Comparison of ENCODE assay signal across 13 cellular contexts in genomic region chr19:3575949-3576673, GRCh38. TPM values are rescaled to one million over a fixed set of nuclear protein-coding genes. Genes with fewer than 3 reads are reported as not detected.
DNase-seq lines count a peak whose midpoint lies in the region; TF ChIP-seq lines count a peak whose summit lies in the region.
"Had no signal": no experiment of that assay in that cellular context is flagged by ENCODE, and none has a peak within 500 bp of the region (broad histone marks: within the 10 kb centered on the region; RNA-seq: fewer than 3 reads in every experiment).

No MANE protein-coding gene starts in this region.

- no peak overlapping the region for H2AFZ ChIP-seq in Karpas-422 (ENCODE audit: low read length)

- H3K27me3 Mint-ChIP-seq in endodermal cell (ENCODE audit: insufficient read depth) (peaks cover 25% of the 10 kb centered on the region), type B pancreatic cell (peaks cover 18% of the 10 kb centered on the region), chondrocyte (ENCODE audit: low read depth) (no peaks in the 10 kb centered on the region)
- H3K27me3 Mint-ChIP-seq in activated T-helper 1 cell treated with anti-CD3 and anti-CD28 coated beads, Interleukin-12 subunit alpha, Interleukin-12 subunit beta, Interleukin-2, Interleukin-4 antibody, amounts not matched to agents 30 ng/mL and 10 ng/mL and 1 ng/mL, durations not matched to agents 14 hours and 24 hours and 36 hours (ENCODE audit: insufficient read depth), result peaks cover 2% of the 10 kb centered on the region
- H3K27me3 Mint-ChIP-seq: naive B cell; stimulated activated naive CD8-positive, alpha-beta T cell treated with anti-CD3 and anti-CD28 coated beads, Interleukin-15, amount 100 ng/mL, for 72 hours had no signal

- H3K36me3 ChIP-seq in Karpas-422 (ENCODE audit: insufficient read depth, low read length) (peaks cover 10% of the 10 kb centered on the region; the same call in 1 of the 2 replicates), endodermal cell (ENCODE audit: control insufficient read depth, insufficient read depth, low read length) (peaks cover 8% of the 10 kb centered on the region), muscle layer of colon (ENCODE audit: insufficient read depth, low read length) (no peaks in the 10 kb centered on the region)
- H3K36me3 ChIP-seq: breast epithelium had no signal

- H3K4me1 ChIP-seq in Karpas-422 (ENCODE audit: low read length) (peaks cover 10% of the 10 kb centered on the region), endodermal cell (ENCODE audit: control insufficient read depth, insufficient read depth, low read length) (no peaks in the 10 kb centered on the region), muscle layer of colon (ENCODE audit: insufficient read depth, low read length) (peaks cover 27% of the 10 kb centered on the region)
- H3K4me1 ChIP-seq: breast epithelium, foreskin keratinocyte had no signal

- H3K4me3 Mint-ChIP-seq in endodermal cell (peak overlapping the region; percentile 59), type B pancreatic cell (peak overlapping the region; percentile 81), chondrocyte (ENCODE audit: unreplicated experiment) (no peak overlapping the region)
- no peak overlapping the region for H3K4me3 Mint-ChIP-seq in activated T-helper 1 cell treated with anti-CD3 and anti-CD28 coated beads, Interleukin-12 subunit alpha, Interleukin-12 subunit beta, Interleukin-2, Interleukin-4 antibody, amounts not matched to agents 30 ng/mL and 10 ng/mL and 1 ng/mL, durations not matched to agents 14 hours and 24 hours and 36 hours
- H3K4me3 Mint-ChIP-seq: stimulated activated naive CD8-positive, alpha-beta T cell treated with anti-CD3 and anti-CD28 coated beads, Interleukin-15, amount 100 ng/mL, for 72 hours had no signal

- H3K9ac ChIP-seq in Karpas-422 (ENCODE audit: low read length) (no peak overlapping the region), endodermal cell (ENCODE audit: extremely low read depth, low read length, poor library complexity, severe bottlenecking) (no peak overlapping the region), muscle layer of colon (ENCODE audit: low read length) (peak overlapping the region; percentile 44)

- WGBS in endodermal cell (ENCODE audit: insufficient coverage in 1 of 2, insufficient read length in 1 of 2), 2 experiments, result 70 to 73% methylated on average over 14 to 29 of the region's 29 CpGs

- peaks cover 13% of the 10 kb centered on the region for H3K79me2 ChIP-seq in Karpas-422 (ENCODE audit: low read length)

- no peaks in the 10 kb centered on the region for H3K9me3 Mint-ChIP-seq in endodermal cell
- no peaks in the 10 kb centered on the region for H3K9me3 Mint-ChIP-seq in type B pancreatic cell
- H3K9me3 Mint-ChIP-seq in chondrocyte (ENCODE audit: low read depth), result no peaks in the 10 kb centered on the region
- H3K9me3 Mint-ChIP-seq in activated T-helper 1 cell treated with anti-CD3 and anti-CD28 coated beads, Interleukin-12 subunit alpha, Interleukin-12 subunit beta, Interleukin-2, Interleukin-4 antibody, amounts not matched to agents 30 ng/mL and 10 ng/mL and 1 ng/mL, durations not matched to agents 14 hours and 24 hours and 36 hours, result no peaks in the 10 kb centered on the region
- H3K9me3 Mint-ChIP-seq: naive B cell; stimulated activated naive CD8-positive, alpha-beta T cell treated with anti-CD3 and anti-CD28 coated beads, Interleukin-15, amount 100 ng/mL, for 72 hours had no signal

- H3K9me3 ChIP-seq in Karpas-422 (ENCODE audit: low read length), result no peaks in the 10 kb centered on the region
- H3K9me3 ChIP-seq in endodermal cell (ENCODE audit: control insufficient read depth, low read length), result no peaks in the 10 kb centered on the region
- H3K9me3 ChIP-seq in muscle layer of colon (ENCODE audit: low read length), result no peaks in the 10 kb centered on the region
- H3K9me3 ChIP-seq: breast epithelium had no signal

- peak; percentile 40 for DNase-seq in Karpas-422
- no peak for DNase-seq in endodermal cell
- DNase-seq in type B pancreatic cell (ENCODE audit: extremely low spot score, unreplicated experiment), result no peak
- DNase-seq in SK-N-DZ (ENCODE audit: low spot score), result no peak
- no peak for DNase-seq in chondrocyte (ENCODE audit: low spot score)
- DNase-seq in activated T-helper 1 cell treated with anti-CD3 and anti-CD28 coated beads, Interleukin-12 subunit alpha, Interleukin-12 subunit beta, Interleukin-2, Interleukin-4 antibody, amounts not matched to agents 30 ng/mL and 10 ng/mL and 1 ng/mL, durations not matched to agents 14 hours and 24 hours and 36 hours (ENCODE audit: low spot score), result no peak
- DNase-seq: naive B cell; NCI-H2081 treated with DMSO at 0.1 percent for 48 hours; PC-3; stimulated activated naive CD8-positive, alpha-beta T cell treated with anti-CD3 and anti-CD28 coated beads, Interleukin-15, amount 100 ng/mL, for 72 hours had no signal

- no peaks in the 10 kb centered on the region for H3K9me2 ChIP-seq in Karpas-422 (replicated peaks; ENCODE audit: insufficient read depth, low read length)

- H4K20me1 ChIP-seq in Karpas-422 (ENCODE audit: insufficient read depth, low read depth, low read length), result peaks cover 7% of the 10 kb centered on the region; the same call in 1 of the 2 replicates

- H3K27ac Mint-ChIP-seq in endodermal cell (no peak overlapping the region), type B pancreatic cell (no peak overlapping the region), chondrocyte (ENCODE audit: unreplicated experiment) (no peak overlapping the region)
- no peak overlapping the region for H3K27ac Mint-ChIP-seq in activated T-helper 1 cell treated with anti-CD3 and anti-CD28 coated beads, Interleukin-12 subunit alpha, Interleukin-12 subunit beta, Interleukin-2, Interleukin-4 antibody, amounts not matched to agents 30 ng/mL and 10 ng/mL and 1 ng/mL, durations not matched to agents 14 hours and 24 hours and 36 hours
- H3K27ac Mint-ChIP-seq: stimulated activated naive CD8-positive, alpha-beta T cell treated with anti-CD3 and anti-CD28 coated beads, Interleukin-15, amount 100 ng/mL, for 72 hours had no signal

- H3K4me1 Mint-ChIP-seq in endodermal cell, result peaks cover 10% of the 10 kb centered on the region
- peaks cover 16% of the 10 kb centered on the region for H3K4me1 Mint-ChIP-seq in type B pancreatic cell (ENCODE audit: unreplicated experiment)
- H3K4me1 Mint-ChIP-seq in chondrocyte (ENCODE audit: low read depth), result peaks cover 34% of the 10 kb centered on the region
- no peaks in the 10 kb centered on the region for H3K4me1 Mint-ChIP-seq in activated T-helper 1 cell treated with anti-CD3 and anti-CD28 coated beads, Interleukin-12 subunit alpha, Interleukin-12 subunit beta, Interleukin-2, Interleukin-4 antibody, amounts not matched to agents 30 ng/mL and 10 ng/mL and 1 ng/mL, durations not matched to agents 14 hours and 24 hours and 36 hours (ENCODE audit: low read depth)

- H3K4me3 ChIP-seq in Karpas-422 (ENCODE audit: low read length) (no peak overlapping the region), endodermal cell (ENCODE audit: low read length) (peak overlapping the region; percentile 76), muscle layer of colon (ENCODE audit: low read depth in 1 of 2, low read length in 2 of 2) (peak overlapping the region; percentile 14 to 74)

- H3K27ac ChIP-seq in Karpas-422 (ENCODE audit: low read length) (no peak overlapping the region), endodermal cell (ENCODE audit: low read depth, low read length) (no peak overlapping the region), muscle layer of colon (ENCODE audit: low read depth, low read length) (peak overlapping the region; percentile 73)
- H3K27ac ChIP-seq: breast epithelium, foreskin keratinocyte had no signal

- H3K36me3 Mint-ChIP-seq in endodermal cell (ENCODE audit: low read depth), result peaks cover 12% of the 10 kb centered on the region
- H3K36me3 Mint-ChIP-seq in type B pancreatic cell, result peaks cover 7% of the 10 kb centered on the region
- peaks cover 6% of the 10 kb centered on the region for H3K36me3 Mint-ChIP-seq in chondrocyte (ENCODE audit: low read depth)
- H3K36me3 Mint-ChIP-seq in activated T-helper 1 cell treated with anti-CD3 and anti-CD28 coated beads, Interleukin-12 subunit alpha, Interleukin-12 subunit beta, Interleukin-2, Interleukin-4 antibody, amounts not matched to agents 30 ng/mL and 10 ng/mL and 1 ng/mL, durations not matched to agents 14 hours and 24 hours and 36 hours (ENCODE audit: low read depth), result peaks cover 9% of the 10 kb centered on the region

- no peak overlapping the region for H3K4me2 ChIP-seq in Karpas-422 (ENCODE audit: low read depth, low read length, poor library complexity, severe bottlenecking)

- H3K27me3 ChIP-seq in Karpas-422 (ENCODE audit: low read length) (no peaks in the 10 kb centered on the region), endodermal cell (ENCODE audit: control insufficient read depth, insufficient read depth, low read length, poor library complexity, severe bottlenecking) (peaks cover 8% of the 10 kb centered on the region), muscle layer of colon (ENCODE audit: control insufficient read depth in 1 of 2, insufficient read depth in 2 of 2, low read length in 2 of 2) (no peaks in the 10 kb centered on the region)
- H3K27me3 ChIP-seq: breast epithelium, foreskin keratinocyte had no signal

- intact Hi-C loops in activated T-helper 1 cell treated with anti-CD3 and anti-CD28 coated beads, Interleukin-12 subunit alpha, Interleukin-12 subunit beta, Interleukin-2, Interleukin-4 antibody, amounts not matched to agents 30 ng/mL and 10 ng/mL and 1 ng/mL, durations not matched to agents 14 hours and 24 hours and 36 hours (cut with micrococcal nuclease), result no loop called here

- TF ChIP-seq CTCF in endodermal cell (conservative IDR thresholded peaks at IDR 0.05), result no peak
- no peak for TF ChIP-seq CTCF in type B pancreatic cell (conservative IDR thresholded peaks at IDR 0.05)
- TF ChIP-seq CTCF in chondrocyte (IDR thresholded peaks at IDR 0.05), result no peak

RNA-seq across cellular contexts. Expression of gene HMG20B, which starts 3.4 kb away (rescaled TPM):
- total RNA-seq in Karpas-422 (2014; rRNA removed; shearing (Covaris generic); ENCODE audit: low replicate concordance), result 53.7 and 127 TPM in 2 replicates
- total RNA-seq in endodermal cell, result 100 to 1,000 TPM in 1 of 2 donors, 10 to 100 TPM in 1; 80.7 to 102 TPM
- 80.6 TPM for polyA plus RNA-seq in endodermal cell (2013, experiment 1 of 2)
- 89.1 TPM for polyA plus RNA-seq in endodermal cell (2013, experiment 2 of 2)
- 60.1 and 78.3 TPM in 2 replicates for total RNA-seq in type B pancreatic cell (ENCODE audit: low replicate concordance)
- polyA plus RNA-seq in SK-N-DZ (2014; cell fraction: cytosol; rRNA removed), result 45.9 and 49.0 TPM in 2 replicates
- polyA plus RNA-seq in SK-N-DZ (2014; cell fraction: nucleus; rRNA removed), result 102 and 113 TPM in 2 replicates
- total RNA-seq in chondrocyte, result 60.9 to 69.3 TPM (median 68.2 TPM) in 3 replicates
- 56.4 and 63.0 TPM in 2 replicates for total RNA-seq in activated T-helper 1 cell treated with anti-CD3 and anti-CD28 coated beads, Interleukin-12 subunit alpha, Interleukin-12 subunit beta, Interleukin-2, Interleukin-4 antibody, amounts not matched to agents 30 ng/mL and 10 ng/mL and 1 ng/mL, durations not matched to agents 14 hours and 24 hours and 36 hours

RNA-seq across cellular contexts. Expression of gene GIPC3, which starts 9.2 kb away (rescaled TPM):
- total RNA-seq in Karpas-422 (2014; rRNA removed; shearing (Covaris generic); ENCODE audit: low replicate concordance), result not detected in 2 replicates
- total RNA-seq in endodermal cell (1 to 10 TPM in 1 of 2 donors, under 1 TPM in 1; 0.93 to 1.5 TPM), type B pancreatic cell (ENCODE audit: low replicate concordance) (0.07 TPM in 1 of 2 replicates, not detected in the other), chondrocyte (0.15 to 3.3 TPM (median 2.2 TPM) in 3 replicates)
- polyA plus RNA-seq in endodermal cell (2013, experiment 1 of 2), result 0.32 TPM
- 0.33 TPM for polyA plus RNA-seq in endodermal cell (2013, experiment 2 of 2)
- 0.03 and 0.08 TPM in 2 replicates for polyA plus RNA-seq in SK-N-DZ (2014; cell fraction: cytosol; rRNA removed)
- polyA plus RNA-seq in SK-N-DZ (2014; cell fraction: nucleus; rRNA removed), result not detected in 2 replicates
- total RNA-seq in activated T-helper 1 cell treated with anti-CD3 and anti-CD28 coated beads, Interleukin-12 subunit alpha, Interleukin-12 subunit beta, Interleukin-2, Interleukin-4 antibody, amounts not matched to agents 30 ng/mL and 10 ng/mL and 1 ng/mL, durations not matched to agents 14 hours and 24 hours and 36 hours, result 0.31 and 0.39 TPM in 2 replicates
- total RNA-seq: foreskin keratinocyte had no signal

RNA-seq across cellular contexts. Expression of gene MFSD12, which starts 18.7 kb away (rescaled TPM):
- 34.5 and 102 TPM in 2 replicates for total RNA-seq in Karpas-422 (2014; rRNA removed; shearing (Covaris generic); ENCODE audit: low replicate concordance)
- total RNA-seq in endodermal cell, result 10 to 100 TPM; 48.2 to 62.4 TPM
- 44.5 TPM for polyA plus RNA-seq in endodermal cell (2013, experiment 1 of 2)
- 39.0 TPM for polyA plus RNA-seq in endodermal cell (2013, experiment 2 of 2)
- 74.1 and 80.9 TPM in 2 replicates for total RNA-seq in type B pancreatic cell (ENCODE audit: low replicate concordance)
- 24.5 and 27.7 TPM in 2 replicates for polyA plus RNA-seq in SK-N-DZ (2014; cell fraction: cytosol; rRNA removed)
- 58.4 and 59.9 TPM in 2 replicates for polyA plus RNA-seq in SK-N-DZ (2014; cell fraction: nucleus; rRNA removed)
- 65.8 to 101 TPM (median 98.4 TPM) in 3 replicates for total RNA-seq in chondrocyte
- total RNA-seq in activated T-helper 1 cell treated with anti-CD3 and anti-CD28 coated beads, Interleukin-12 subunit alpha, Interleukin-12 subunit beta, Interleukin-2, Interleukin-4 antibody, amounts not matched to agents 30 ng/mL and 10 ng/mL and 1 ng/mL, durations not matched to agents 14 hours and 24 hours and 36 hours, result 126 and 136 TPM in 2 replicates

RNA-seq across cellular contexts. Expression of gene TBXA2R, which starts 30.6 kb away (rescaled TPM):
- 0.15 and 0.22 TPM in 2 replicates for total RNA-seq in Karpas-422 (2014; rRNA removed; shearing (Covaris generic); ENCODE audit: low replicate concordance)
- under 1 TPM; 0.29 to 0.42 TPM for total RNA-seq in endodermal cell
- 0.39 TPM for polyA plus RNA-seq in endodermal cell (2013, experiment 1 of 2)
- polyA plus RNA-seq in endodermal cell (2013, experiment 2 of 2), result 0.25 TPM
- not detected in 2 replicates for total RNA-seq in type B pancreatic cell (ENCODE audit: low replicate concordance)
- polyA plus RNA-seq in SK-N-DZ (2014; cell fraction: cytosol; rRNA removed), result 0.23 and 0.44 TPM in 2 replicates
- not detected in 2 replicates for polyA plus RNA-seq in SK-N-DZ (2014; cell fraction: nucleus; rRNA removed)
- 5.4 to 5.8 TPM in 2 of 3 replicates, not detected in the other for total RNA-seq in chondrocyte
- 0.47 and 1.0 TPM in 2 replicates for total RNA-seq in activated T-helper 1 cell treated with anti-CD3 and anti-CD28 coated beads, Interleukin-12 subunit alpha, Interleukin-12 subunit beta, Interleukin-2, Interleukin-4 antibody, amounts not matched to agents 30 ng/mL and 10 ng/mL and 1 ng/mL, durations not matched to agents 14 hours and 24 hours and 36 hours

RNA-seq across cellular contexts. Expression of gene TEKTIP1, which starts 37.1 kb away (rescaled TPM):
- total RNA-seq in Karpas-422 (2014; rRNA removed; shearing (Covaris generic); ENCODE audit: low replicate concordance), result 0.29 TPM in 1 of 2 replicates, not detected in the other
- total RNA-seq in endodermal cell (1 to 10 TPM; 4.6 to 5.7 TPM), type B pancreatic cell (ENCODE audit: low replicate concordance) (1.3 and 3.4 TPM in 2 replicates), chondrocyte (0.35 to 0.65 TPM (median 0.56 TPM) in 3 replicates)
- 0.75 TPM for polyA plus RNA-seq in endodermal cell (2013, experiment 1 of 2)
- 0.62 TPM for polyA plus RNA-seq in endodermal cell (2013, experiment 2 of 2)
- polyA plus RNA-seq in SK-N-DZ (2014; cell fraction: cytosol; rRNA removed), result not detected in 2 replicates
- 0.64 and 2.7 TPM in 2 replicates for polyA plus RNA-seq in SK-N-DZ (2014; cell fraction: nucleus; rRNA removed)
- total RNA-seq in activated T-helper 1 cell treated with anti-CD3 and anti-CD28 coated beads, Interleukin-12 subunit alpha, Interleukin-12 subunit beta, Interleukin-2, Interleukin-4 antibody, amounts not matched to agents 30 ng/mL and 10 ng/mL and 1 ng/mL, durations not matched to agents 14 hours and 24 hours and 36 hours, result 1.4 and 1.7 TPM in 2 replicates
- total RNA-seq: foreskin keratinocyte, PC-3 had no signal
- polyA plus RNA-seq: foreskin keratinocyte had no signal

Comparison
In these comparisons a context has a peak if more than half of its experiments do, and no peak if none do; other contexts are left out.
1. H3K4me3 Mint-ChIP-seq: peak in endodermal cell (single experiment) and type B pancreatic cell (single experiment); none in chondrocyte (single experiment) and activated T-helper 1 cell treated with anti-CD3 and anti-CD28 coated beads, Interleukin-12 subunit alpha, Interleukin-12 subunit beta, Interleukin-2, Interleukin-4 antibody, amounts not matched to agents 30 ng/mL and 10 ng/mL and 1 ng/mL, durations not matched to agents 14 hours and 24 hours and 36 hours (single experiment).